Comparison of ENCODE assay signal across 17 cellular contexts in the genomic region with DNA sequence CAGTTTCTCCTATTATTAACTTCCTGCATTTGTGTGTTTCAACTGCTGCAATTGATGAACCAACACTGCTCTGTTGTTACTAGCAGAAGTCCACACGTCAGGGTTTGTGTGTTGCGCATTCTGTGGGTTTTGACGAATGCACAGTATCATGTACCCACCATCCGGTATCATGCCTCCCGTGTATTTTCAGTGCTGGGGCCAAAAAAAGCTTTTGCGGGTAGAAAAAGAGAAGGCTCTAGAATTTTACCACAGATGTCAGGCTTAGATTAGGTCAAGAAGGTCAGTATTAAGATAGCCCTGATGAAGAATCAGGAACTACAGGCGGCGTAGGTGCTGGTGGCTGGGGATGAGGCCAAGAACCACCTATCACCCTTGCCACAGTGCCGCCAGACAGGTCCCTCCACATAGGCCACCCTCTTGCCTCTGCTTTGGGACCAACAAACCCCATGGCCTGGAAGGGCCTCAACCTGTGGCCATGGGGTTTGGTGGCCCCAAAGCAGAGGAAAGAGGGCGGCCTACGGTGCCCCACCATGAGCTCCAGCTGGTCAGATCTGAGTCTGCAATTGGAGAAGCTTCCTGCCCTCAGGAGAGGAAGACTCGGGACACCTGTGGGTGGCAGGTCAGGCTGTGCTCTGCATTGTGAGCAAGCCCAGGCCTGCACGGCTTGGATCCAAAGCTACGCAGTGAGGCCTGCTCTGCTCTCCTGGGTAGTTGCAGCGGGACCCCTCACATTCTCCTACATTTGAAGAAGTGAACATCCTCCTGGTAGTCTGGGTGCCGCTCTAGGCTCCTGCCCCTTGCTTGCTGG.
A peak's percentile ranks its signal among the peaks of the same experiment; 100 is the strongest.
DNase-seq lines count a peak whose midpoint lies in the region; ATAC-seq, FAIRE-seq and TF ChIP-seq lines count a peak whose summit lies in the region.
"Had no signal": no experiment of that assay in that cellular context is flagged by ENCODE, and none has a peak within 500 bp of the region (broad histone marks: within the 10 kb centered on the region; RNA-seq: fewer than 3 reads in every experiment).

No MANE protein-coding gene starts in this region.

- CTCF ChIA-PET in HepG2 (lab: Yijun Ruan, JAX; ENCODE audit: low intra/inter-chr PET ratio, low total read pairs), result no interaction called here

- peak; percentile 13 to 29 (median 22) for ATAC-seq in right lobe of liver
- no peak for ATAC-seq in HepG2
- ATAC-seq in mucosa of descending colon, result peak; percentile 47
- ATAC-seq in GM18519 (IDR thresholded peaks at IDR 0.05; ENCODE audit: low FRiP score, unreplicated experiment), result no peak
- ATAC-seq in stimulated activated naive B cell treated with anti-CD40 and anti-IgM and Interleukin-4, amounts not matched to agents 10 μg/mL and 1 μg/mL and 100 μg/mL, for 72 hours (replicated peaks), result no peak
- ATAC-seq: activated T-cell treated with anti-CD3 and anti-CD28 coated beads, Interleukin-2, amount 50 U/mL, for 4 hours had no signal

- no peak for TF ChIP-seq CTCF in right lobe of liver (IDR thresholded peaks at IDR 0.05)
- TF ChIP-seq CTCF in HepG2 (CRISPR knock-in tag; IDR thresholded peaks at IDR 0.05), result no peak
- no peak for TF ChIP-seq CTCF in mucosa of descending colon (IDR thresholded peaks at IDR 0.05)

- H3K9me3 ChIP-seq in right lobe of liver (no peaks in the 10 kb centered on the region), HepG2 (ENCODE audit: low read length) (no peaks in the 10 kb centered on the region), mucosa of descending colon (no peaks in the 10 kb centered on the region)

- H3K36me3 ChIP-seq in right lobe of liver (no peaks in the 10 kb centered on the region), HepG2 (replicated peaks in 1 of 2; ENCODE audit: control insufficient read depth in 1 of 2, insufficient read depth in 2 of 2, low read length in 2 of 2) (no peaks in the 10 kb centered on the region), mucosa of descending colon (ENCODE audit: low read depth) (no peaks in the 10 kb centered on the region)
- H3K36me3 ChIP-seq: neural progenitor cell had no signal

- peak overlapping the region in 1 of 3 donors; percentile 8 for H3K27ac ChIP-seq in right lobe of liver
- no peak overlapping the region for H3K27ac ChIP-seq in HepG2 (ENCODE audit: extremely low read length, insufficient read depth, low read length)
- H3K27ac ChIP-seq in adipose tissue (ENCODE audit: low read depth, low read length), result peak overlapping the region; percentile 67
- H3K27ac ChIP-seq: neural progenitor cell had no signal

- no peak for TF ChIP-seq EP300 in HepG2 (IDR thresholded peaks at IDR 0.05; ENCODE audit: low read depth in 2 of 2, low read length in 2 of 2)
- TF ChIP-seq EP300 in HepG2 (CRISPR knock-in tag; IDR thresholded peaks at IDR 0.05; ENCODE audit: borderline replicate concordance), result no peak

- H3K4me3 ChIP-seq in right lobe of liver, result no peak overlapping the region
- no peak overlapping the region for H3K4me3 ChIP-seq in HepG2 (replicated peaks in 1 of 3; ENCODE audit: insufficient read depth in 1 of 3, low read depth in 2 of 3, low read length in 3 of 3)
- no peak overlapping the region for H3K4me3 ChIP-seq in mucosa of descending colon
- H3K4me3 ChIP-seq: neural progenitor cell had no signal

- 33% methylated on average over 8 of the region's 16 CpGs for WGBS in right lobe of liver (ENCODE audit: insufficient coverage, low coverage, low lambda C conversion rate, missing lambda C conversion rate)
- WGBS in HepG2 (ENCODE audit: low lambda C conversion rate), result 61% methylated on average over 10 of the region's 16 CpGs
- 70 to 86% (median 74%) methylated on average over 16 of the region's 16 CpGs for WGBS in adipose tissue, 3 donors

- no peak overlapping the region for H3K9ac ChIP-seq in HepG2 (ENCODE audit: insufficient read depth, low read depth, low read length)
- H3K9ac ChIP-seq: neural progenitor cell had no signal

- H3K4me1 ChIP-seq in right lobe of liver, result no peaks in the 10 kb centered on the region
- no peaks in the 10 kb centered on the region for H3K4me1 ChIP-seq in HepG2 (ENCODE audit: insufficient read depth, low read length)
- no peaks in the 10 kb centered on the region for H3K4me1 ChIP-seq in mucosa of descending colon (ENCODE audit: low read depth)
- H3K4me1 ChIP-seq: neural progenitor cell had no signal

- TF ChIP-seq POLR2A in right lobe of liver (IDR thresholded peaks at IDR 0.05), result no peak
- no peak for TF ChIP-seq POLR2A in HepG2 (IDR thresholded peaks at IDR 0.05; ENCODE audit: insufficient read depth in 1 of 2, low read depth in 2 of 2, low read length in 2 of 2)

- H3K27me3 ChIP-seq in right lobe of liver (no peaks in the 10 kb centered on the region), HepG2 (ENCODE audit: control insufficient read depth in 1 of 2, insufficient read depth in 2 of 2, low read length in 2 of 2) (peaks cover 1 to 9% of the 10 kb centered on the region in 2 experiments; a peak in 1 of 5 replicates)
- H3K27me3 ChIP-seq: neural progenitor cell had no signal

- in situ Hi-C loops in HepG2 (cut with HindIII; ENCODE audit: extremely low pct_ligation_motif_present, low pct_unique_long_range_greater_than_20kb), result no loop called here

- no peaks in the 10 kb centered on the region for H3K79me2 ChIP-seq in HepG2 (ENCODE audit: insufficient read depth, low read length)

- intact Hi-C loops in right lobe of liver (cut with DNase I) (no loop called here), HepG2 (cut with micrococcal nuclease; ENCODE audit: unreplicated experiment) (no loop called here), mucosa of descending colon (cut with DNase I, micrococcal nuclease) (no loop called here)

- no peaks in the 10 kb centered on the region for H3K9me3 Mint-ChIP-seq in stimulated activated naive B cell treated with anti-CD40 and anti-IgM and Interleukin-4, amounts not matched to agents 10 μg/mL and 1 μg/mL and 100 μg/mL, for 72 hours
- H3K9me3 Mint-ChIP-seq: activated T-cell treated with anti-CD3 and anti-CD28 coated beads, Interleukin-2, amount 50 U/mL, for 4 hours; neural progenitor cell; T-helper 1 cell treated with Interleukin-12 subunit alpha and Interleukin-12 subunit beta and Interleukin-4 antibody, amounts not matched to agents 30 μg/mL and 1 μg/mL, for 36 hours had no signal

- peaks cover 62 to 72% of the 10 kb centered on the region in 2 donors for H3K36me3 Mint-ChIP-seq in stimulated activated naive B cell treated with anti-CD40 and anti-IgM and Interleukin-4, amounts not matched to agents 10 μg/mL and 1 μg/mL and 100 μg/mL, for 72 hours
- H3K36me3 Mint-ChIP-seq: neural progenitor cell had no signal

- TF ChIP-seq RAD21 in HepG2 (CRISPR knock-in tag; IDR thresholded peaks at IDR 0.05), result no peak

- no peak for FAIRE-seq in HepG2 (lab: Jason Lieb, UNC)

- no peak overlapping the region for H3K27ac Mint-ChIP-seq in stimulated activated naive B cell treated with anti-CD40 and anti-IgM and Interleukin-4, amounts not matched to agents 10 μg/mL and 1 μg/mL and 100 μg/mL, for 72 hours
- H3K27ac Mint-ChIP-seq: neural progenitor cell; T-helper 1 cell treated with Interleukin-12 subunit alpha and Interleukin-12 subunit beta and Interleukin-4 antibody, amounts not matched to agents 30 μg/mL and 1 μg/mL, for 36 hours had no signal

- H3K4me1 Mint-ChIP-seq in stimulated activated naive B cell treated with anti-CD40 and anti-IgM and Interleukin-4, amounts not matched to agents 10 μg/mL and 1 μg/mL and 100 μg/mL, for 72 hours, result peaks cover 28 to 51% of the 10 kb centered on the region in 2 donors
- H3K4me1 Mint-ChIP-seq: neural progenitor cell had no signal

- DNase-seq in right lobe of liver (no peak), HepG2 (ENCODE audit: low spot score) (no peak), mucosa of descending colon (peak in 1 of 3 donors; percentile 31), NCI-H748 treated with DMSO at 0.1 percent for 48 hours (lab: John Stamatoyannopoulos, UW) (no peak), NK-92 (lab: John Stamatoyannopoulos, UW; ENCODE audit: unreplicated experiment) (no peak)
- DNase-seq in stimulated activated naive B cell treated with anti-CD40 and anti-IgM and Interleukin-4, amounts not matched to agents 10 μg/mL and 1 μg/mL and 100 μg/mL, for 72 hours, result no peak
- DNase-seq: activated T-cell treated with anti-CD3 and anti-CD28 coated beads, Interleukin-2, amount 50 U/mL, for 4 hours; GOT3; mesenchymal stem cell; NCI-H2029 treated with DMSO at 0.1 percent for 48 hours; NCI-H524; RPMI8226; stimulated activated CD4-positive, alpha-beta T cell treated with anti-CD3 and anti-CD28 coated beads, Interleukin-4, amount 100 ng/mL, for 4 hours had no signal

- no peak overlapping the region for H3K4me2 ChIP-seq in HepG2 (ENCODE audit: low read depth, low read length)
- H3K4me2 ChIP-seq: neural progenitor cell had no signal

- no peak overlapping the region for H3K4me3 Mint-ChIP-seq in stimulated activated naive B cell treated with anti-CD40 and anti-IgM and Interleukin-4, amounts not matched to agents 10 μg/mL and 1 μg/mL and 100 μg/mL, for 72 hours
- H3K4me3 Mint-ChIP-seq: activated T-cell treated with anti-CD3 and anti-CD28 coated beads, Interleukin-2, amount 50 U/mL, for 4 hours; neural progenitor cell; T-helper 1 cell treated with Interleukin-12 subunit alpha and Interleukin-12 subunit beta and Interleukin-4 antibody, amounts not matched to agents 30 μg/mL and 1 μg/mL, for 36 hours had no signal

- BruUV-seq in HepG2 (replicated peaks; lab: Mats Ljungman, UMichigan), result no TSS peak

- POLR2A ChIA-PET in HepG2 (lab: Yijun Ruan, JAX), result no interaction called here

- no peak overlapping the region for H2AFZ ChIP-seq in HepG2 (ENCODE audit: low read length)
- H2AFZ ChIP-seq: neural progenitor cell had no signal

- H3K27me3 Mint-ChIP-seq in stimulated activated naive B cell treated with anti-CD40 and anti-IgM and Interleukin-4, amounts not matched to agents 10 μg/mL and 1 μg/mL and 100 μg/mL, for 72 hours, result no peaks in the 10 kb centered on the region

- H4K20me1 ChIP-seq in HepG2 (ENCODE audit: insufficient read depth, low read length), result no peaks in the 10 kb centered on the region

TF ChIP-seq in HepG2, 621 proteins besides CTCF, POLR2A, EP300 and RAD21 (continues in another document):
- TF ChIP-seq HMG20B (CRISPR knock-in tag; conservative IDR thresholded peaks at IDR 0.05), result no peak
- no peak for TF ChIP-seq AGO1 (IDR thresholded peaks at IDR 0.05; ENCODE audit: low read depth, low read length, poor library complexity, severe bottlenecking)
- no peak for TF ChIP-seq DNMT1 (CRISPR knock-in tag; IDR thresholded peaks at IDR 0.05)
- no peak for TF ChIP-seq ZNF672 (CRISPR knock-in tag; IDR thresholded peaks at IDR 0.05)
- TF ChIP-seq MEIS2 (CRISPR knock-in tag; IDR thresholded peaks at IDR 0.05), result no peak
- TF ChIP-seq, protein P1, sequence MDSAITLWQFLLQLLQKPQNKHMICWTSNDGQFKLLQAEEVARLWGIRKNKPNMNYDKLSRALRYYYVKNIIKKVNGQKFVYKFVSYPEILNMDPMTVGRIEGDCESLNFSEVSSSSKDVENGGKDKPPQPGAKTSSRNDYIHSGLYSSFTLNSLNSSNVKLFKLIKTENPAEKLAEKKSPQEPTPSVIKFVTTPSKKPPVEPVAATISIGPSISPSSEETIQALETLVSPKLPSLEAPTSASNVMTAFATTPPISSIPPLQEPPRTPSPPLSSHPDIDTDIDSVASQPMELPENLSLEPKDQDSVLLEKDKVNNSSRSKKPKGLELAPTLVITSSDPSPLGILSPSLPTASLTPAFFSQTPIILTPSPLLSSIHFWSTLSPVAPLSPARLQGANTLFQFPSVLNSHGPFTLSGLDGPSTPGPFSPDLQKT (CRISPR knock-in tag; IDR thresholded peaks at IDR 0.05; ENCODE audit: borderline replicate concordance), result no peak

Comparison
In these comparisons a context has a peak if more than half of its experiments do, and no peak if none do; other contexts are left out.
1. ATAC-seq: peak in right lobe of liver (4 of 4) and mucosa of descending colon (single experiment); none in HepG2 (single experiment), GM18519 (single experiment) and stimulated activated naive B cell treated with anti-CD40 and anti-IgM and Interleukin-4, amounts not matched to agents 10 μg/mL and 1 μg/mL and 100 μg/mL, for 72 hours (0 of 2).